In the genomic region with DNA sequence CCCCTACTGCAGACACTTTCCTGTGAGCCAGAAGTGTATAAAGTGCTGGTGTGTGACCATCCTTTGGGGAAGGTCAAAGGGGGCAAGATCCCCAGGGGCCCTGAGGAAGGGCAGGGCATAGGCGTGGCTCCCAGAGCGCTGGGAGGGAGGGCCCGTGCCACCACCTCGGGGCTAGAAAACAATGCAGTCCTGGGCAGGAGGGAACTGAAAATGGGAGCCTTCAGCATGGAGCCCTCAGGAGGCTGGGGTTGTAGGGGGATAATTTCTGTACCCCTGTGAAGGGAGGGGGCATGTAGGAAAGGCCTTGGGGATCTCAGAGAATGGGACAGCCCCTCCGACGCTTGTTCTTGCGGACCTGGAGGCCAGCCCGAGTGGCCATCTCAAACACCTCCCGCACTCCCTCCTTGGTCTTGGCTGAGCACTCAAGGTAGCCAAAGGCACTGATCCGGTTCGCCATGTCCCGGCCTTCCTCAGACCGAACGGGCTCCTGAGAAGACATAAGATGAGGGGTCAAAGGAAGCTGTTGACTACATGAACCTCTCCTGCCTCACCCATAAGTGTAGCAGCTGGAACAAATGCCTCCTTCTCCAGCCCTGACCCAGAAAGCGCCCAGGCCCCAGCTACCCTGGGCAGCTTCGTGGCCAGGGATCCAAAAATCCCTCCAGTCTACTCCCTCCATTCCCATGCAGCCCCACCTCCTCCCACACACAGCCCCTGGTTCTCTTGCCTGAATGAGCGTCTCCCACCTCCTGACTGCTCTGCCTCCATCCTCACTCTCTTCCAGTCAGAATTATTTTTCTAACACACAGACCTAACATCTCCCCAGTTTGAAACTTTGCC, we compare ENCODE assay signal across 1 cellular context.
TF ChIP-seq lines count a peak whose summit lies in the region.

No MANE protein-coding gene starts in this region.

TF ChIP-seq in HepG2, 621 proteins besides CTCF, POLR2A, EP300 and RAD21 (continued from another document):
- TF ChIP-seq, protein P1, sequence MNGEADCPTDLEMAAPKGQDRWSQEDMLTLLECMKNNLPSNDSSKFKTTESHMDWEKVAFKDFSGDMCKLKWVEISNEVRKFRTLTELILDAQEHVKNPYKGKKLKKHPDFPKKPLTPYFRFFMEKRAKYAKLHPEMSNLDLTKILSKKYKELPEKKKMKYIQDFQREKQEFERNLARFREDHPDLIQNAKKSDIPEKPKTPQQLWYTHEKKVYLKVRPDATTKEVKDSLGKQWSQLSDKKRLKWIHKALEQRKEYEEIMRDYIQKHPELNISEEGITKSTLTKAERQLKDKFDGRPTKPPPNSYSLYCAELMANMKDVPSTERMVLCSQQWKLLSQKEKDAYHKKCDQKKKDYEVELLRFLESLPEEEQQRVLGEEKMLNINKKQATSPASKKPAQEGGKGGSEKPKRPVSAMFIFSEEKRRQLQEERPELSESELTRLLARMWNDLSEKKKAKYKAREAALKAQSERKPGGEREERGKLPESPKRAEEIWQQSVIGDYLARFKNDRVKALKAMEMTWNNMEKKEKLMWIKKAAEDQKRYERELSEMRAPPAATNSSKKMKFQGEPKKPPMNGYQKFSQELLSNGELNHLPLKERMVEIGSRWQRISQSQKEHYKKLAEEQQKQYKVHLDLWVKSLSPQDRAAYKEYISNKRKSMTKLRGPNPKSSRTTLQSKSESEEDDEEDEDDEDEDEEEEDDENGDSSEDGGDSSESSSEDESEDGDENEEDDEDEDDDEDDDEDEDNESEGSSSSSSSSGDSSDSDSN (CRISPR knock-in tag; IDR thresholded peaks at IDR 0.05): no peak
- no peak for TF ChIP-seq KLF11 (CRISPR knock-in tag; IDR thresholded peaks at IDR 0.05)
- no peak for TF ChIP-seq ZFP62 (CRISPR knock-in tag; IDR thresholded peaks at IDR 0.05)
- TF ChIP-seq RBM22 (optimal IDR thresholded peaks at IDR 0.05; ENCODE audit: low read length): peak; percentile 12
- TF ChIP-seq, protein P2, sequence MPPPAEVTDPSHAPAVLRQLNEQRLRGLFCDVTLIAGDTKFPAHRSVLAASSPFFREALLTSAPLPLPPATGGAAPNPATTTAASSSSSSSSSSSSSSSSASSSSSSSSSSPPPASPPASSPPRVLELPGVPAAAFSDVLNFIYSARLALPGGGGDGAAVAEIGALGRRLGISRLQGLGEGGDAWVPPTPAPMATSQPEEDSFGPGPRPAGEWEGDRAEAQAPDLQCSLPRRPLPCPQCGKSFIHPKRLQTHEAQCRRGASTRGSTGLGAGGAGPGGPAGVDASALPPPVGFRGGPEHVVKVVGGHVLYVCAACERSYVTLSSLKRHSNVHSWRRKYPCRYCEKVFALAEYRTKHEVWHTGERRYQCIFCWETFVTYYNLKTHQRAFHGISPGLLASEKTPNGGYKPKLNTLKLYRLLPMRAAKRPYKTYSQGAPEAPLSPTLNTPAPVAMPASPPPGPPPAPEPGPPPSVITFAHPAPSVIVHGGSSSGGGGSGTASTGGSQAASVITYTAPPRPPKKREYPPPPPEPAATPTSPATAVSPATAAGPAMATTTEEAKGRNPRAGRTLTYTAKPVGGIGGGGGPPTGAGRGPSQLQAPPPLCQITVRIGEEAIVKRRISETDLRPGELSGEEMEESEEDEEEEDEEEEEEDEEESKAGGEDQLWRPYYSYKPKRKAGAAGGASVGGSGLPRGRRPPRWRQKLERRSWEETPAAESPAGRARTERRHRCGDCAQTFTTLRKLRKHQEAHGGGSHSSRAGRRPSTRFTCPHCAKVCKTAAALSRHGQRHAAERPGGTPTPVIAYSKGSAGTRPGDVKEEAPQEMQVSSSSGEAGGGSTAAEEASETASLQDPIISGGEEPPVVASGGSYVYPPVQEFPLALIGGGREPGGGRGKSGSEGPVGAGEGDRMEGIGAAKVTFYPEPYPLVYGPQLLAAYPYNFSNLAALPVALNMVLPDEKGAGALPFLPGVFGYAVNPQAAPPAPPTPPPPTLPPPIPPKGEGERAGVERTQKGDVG (CRISPR knock-in tag; IDR thresholded peaks at IDR 0.05; ENCODE audit: borderline replicate concordance): no peak
- TF ChIP-seq KAT2B (IDR thresholded peaks at IDR 0.05; ENCODE audit: borderline replicate concordance, low read depth, low read length): no peak
- TF ChIP-seq KDM4B (CRISPR knock-in tag; IDR thresholded peaks at IDR 0.05): no peak
- TF ChIP-seq DNMT3B (CRISPR knock-in tag; conservative IDR thresholded peaks at IDR 0.05): no peak
- TF ChIP-seq REXO4 (CRISPR knock-in tag; IDR thresholded peaks at IDR 0.05; ENCODE audit: borderline replicate concordance): no peak
- TF ChIP-seq MAFF (IDR thresholded peaks at IDR 0.05; ENCODE audit: low read depth, low read length): no peak
- TF ChIP-seq NFYB (CRISPR knock-in tag; IDR thresholded peaks at IDR 0.05): no peak
- TF ChIP-seq, protein P3, sequence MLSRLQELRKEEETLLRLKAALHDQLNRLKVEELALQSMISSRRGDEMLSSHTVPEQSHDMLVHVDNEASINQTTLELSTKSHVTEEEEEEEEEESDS (CRISPR knock-in tag; IDR thresholded peaks at IDR 0.05; ENCODE audit: borderline replicate concordance): no peak
- peak; percentile 40 for TF ChIP-seq RBM39 (IDR thresholded peaks at IDR 0.05; ENCODE audit: low read depth, low read length, poor library complexity, severe bottlenecking)
- 0 out of 2 replicates have a peak, but pooled peaks have one; percentile 27 for TF ChIP-seq HES4 (CRISPR knock-in tag; IDR thresholded peaks at IDR 0.05; ENCODE audit: borderline replicate concordance)
- TF ChIP-seq, protein P4, sequence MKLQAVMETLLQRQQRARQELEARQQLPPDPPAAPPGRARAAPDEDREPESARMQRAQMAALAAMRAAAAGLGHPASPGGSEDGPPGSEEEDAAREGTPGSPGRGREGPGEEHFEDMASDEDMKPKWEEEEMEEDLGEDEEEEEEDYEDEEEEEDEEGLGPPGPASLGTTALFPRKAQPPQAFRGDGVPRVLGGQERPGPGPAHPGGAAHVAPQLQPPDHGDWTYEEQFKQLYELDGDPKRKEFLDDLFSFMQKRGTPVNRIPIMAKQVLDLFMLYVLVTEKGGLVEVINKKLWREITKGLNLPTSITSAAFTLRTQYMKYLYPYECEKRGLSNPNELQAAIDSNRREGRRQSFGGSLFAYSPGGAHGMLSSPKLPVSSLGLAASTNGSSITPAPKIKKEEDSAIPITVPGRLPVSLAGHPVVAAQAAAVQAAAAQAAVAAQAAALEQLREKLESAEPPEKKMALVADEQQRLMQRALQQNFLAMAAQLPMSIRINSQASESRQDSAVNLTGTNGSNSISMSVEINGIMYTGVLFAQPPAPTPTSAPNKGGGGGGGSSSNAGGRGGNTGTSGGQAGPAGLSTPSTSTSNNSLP (IDR thresholded peaks at IDR 0.05; ENCODE audit: low read depth, low read length): no peak
- no peak for TF ChIP-seq ZSCAN30 (CRISPR knock-in tag; IDR thresholded peaks at IDR 0.05)
- no peak for TF ChIP-seq ZNF296 (CRISPR knock-in tag; conservative IDR thresholded peaks at IDR 0.05)
- TF ChIP-seq, protein P5, sequence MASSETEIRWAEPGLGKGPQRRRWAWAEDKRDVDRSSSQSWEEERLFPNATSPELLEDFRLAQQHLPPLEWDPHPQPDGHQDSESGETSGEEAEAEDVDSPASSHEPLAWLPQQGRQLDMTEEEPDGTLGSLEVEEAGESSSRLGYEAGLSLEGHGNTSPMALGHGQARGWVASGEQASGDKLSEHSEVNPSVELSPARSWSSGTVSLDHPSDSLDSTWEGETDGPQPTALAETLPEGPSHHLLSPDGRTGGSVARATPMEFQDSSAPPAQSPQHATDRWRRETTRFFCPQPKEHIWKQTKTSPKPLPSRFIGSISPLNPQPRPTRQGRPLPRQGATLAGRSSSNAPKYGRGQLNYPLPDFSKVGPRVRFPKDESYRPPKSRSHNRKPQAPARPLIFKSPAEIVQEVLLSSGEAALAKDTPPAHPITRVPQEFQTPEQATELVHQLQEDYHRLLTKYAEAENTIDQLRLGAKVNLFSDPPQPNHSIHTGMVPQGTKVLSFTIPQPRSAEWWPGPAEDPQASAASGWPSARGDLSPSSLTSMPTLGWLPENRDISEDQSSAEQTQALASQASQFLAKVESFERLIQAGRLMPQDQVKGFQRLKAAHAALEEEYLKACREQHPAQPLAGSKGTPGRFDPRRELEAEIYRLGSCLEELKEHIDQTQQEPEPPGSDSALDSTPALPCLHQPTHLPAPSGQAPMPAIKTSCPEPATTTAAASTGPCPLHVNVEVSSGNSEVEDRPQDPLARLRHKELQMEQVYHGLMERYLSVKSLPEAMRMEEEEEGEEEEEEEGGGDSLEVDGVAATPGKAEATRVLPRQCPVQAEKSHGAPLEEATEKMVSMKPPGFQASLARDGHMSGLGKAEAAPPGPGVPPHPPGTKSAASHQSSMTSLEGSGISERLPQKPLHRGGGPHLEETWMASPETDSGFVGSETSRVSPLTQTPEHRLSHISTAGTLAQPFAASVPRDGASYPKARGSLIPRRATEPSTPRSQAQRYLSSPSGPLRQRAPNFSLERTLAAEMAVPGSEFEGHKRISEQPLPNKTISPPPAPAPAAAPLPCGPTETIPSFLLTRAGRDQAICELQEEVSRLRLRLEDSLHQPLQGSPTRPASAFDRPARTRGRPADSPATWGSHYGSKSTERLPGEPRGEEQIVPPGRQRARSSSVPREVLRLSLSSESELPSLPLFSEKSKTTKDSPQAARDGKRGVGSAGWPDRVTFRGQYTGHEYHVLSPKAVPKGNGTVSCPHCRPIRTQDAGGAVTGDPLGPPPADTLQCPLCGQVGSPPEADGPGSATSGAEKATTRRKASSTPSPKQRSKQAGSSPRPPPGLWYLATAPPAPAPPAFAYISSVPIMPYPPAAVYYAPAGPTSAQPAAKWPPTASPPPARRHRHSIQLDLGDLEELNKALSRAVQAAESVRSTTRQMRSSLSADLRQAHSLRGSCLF (CRISPR knock-in tag; IDR thresholded peaks at IDR 0.05; ENCODE audit: borderline replicate concordance): no peak
